10 cellular contexts compared by ENCODE assay signal in the genomic region with DNA sequence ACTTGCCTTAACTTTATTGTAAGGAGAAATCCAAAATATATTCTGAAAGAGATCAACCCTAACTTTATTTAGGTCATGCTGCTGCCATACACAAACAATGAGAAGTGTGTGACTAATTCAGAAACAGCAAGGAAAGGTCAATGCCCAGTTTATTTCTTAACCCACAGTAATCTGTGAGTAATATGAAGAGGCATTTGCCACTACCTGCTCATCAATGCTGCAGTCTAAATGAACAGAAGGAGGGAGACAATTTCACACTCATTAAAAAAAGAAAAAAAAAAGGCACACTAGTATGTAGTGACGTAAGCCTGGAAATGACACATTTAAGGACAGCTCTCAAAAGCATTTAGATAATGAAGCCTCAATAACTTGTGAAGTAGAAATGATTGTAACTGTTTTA.
DNase-seq lines count a peak whose midpoint lies in the region; ATAC-seq, FAIRE-seq and TF ChIP-seq lines count a peak whose summit lies in the region.
"Had no signal": no experiment of that assay in that cellular context is flagged by ENCODE, and none has a peak within 500 bp of the region (broad histone marks: within the 10 kb centered on the region; RNA-seq: fewer than 3 reads in every experiment).

No MANE protein-coding gene starts in this region.

- peaks cover 12% of the 10 kb centered on the region; the same call in 1 of the 2 replicates for H3K79me2 ChIP-seq in H9 (ENCODE audit: insufficient read depth, low read length)

- POLR2A ChIA-PET in naive thymus-derived CD8-positive, alpha-beta T cell (lab: Charles Lee), result no interaction called here

- no peak overlapping the region for H2BK12ac ChIP-seq in H9 (ENCODE audit: insufficient read length, low read depth, low read length)

- no peaks in the 10 kb centered on the region for H4K20me1 ChIP-seq in H9 (ENCODE audit: control insufficient read depth, insufficient read depth, insufficient read length)

- H3K9me3 Mint-ChIP-seq in central memory CD8-positive, alpha-beta T cell, result no peaks in the 10 kb centered on the region
- H3K9me3 Mint-ChIP-seq in H9, result peaks cover 10% of the 10 kb centered on the region in 2 experiments; a peak in 4 of 5 replicates
- H3K9me3 Mint-ChIP-seq in naive thymus-derived CD8-positive, alpha-beta T cell, result no peaks in the 10 kb centered on the region

- DNase-seq in GM18507 (ENCODE audit: extremely low spot score, insufficient read length, low read depth) (no peak), HS-27A (ENCODE audit: low read depth) (peak; percentile 72), H9 (no peak), NCI-H1092 (lab: John Stamatoyannopoulos, UW) (no peak)
- no peak for DNase-seq in central memory CD8-positive, alpha-beta T cell (ENCODE audit: low spot score in 2 of 2)
- no peak for DNase-seq in naive thymus-derived CD8-positive, alpha-beta T cell
- DNase-seq: NCI-H1417 treated with DMSO at 0.1 percent for 48 hours had no signal

- H2AFZ ChIP-seq in H9 (ENCODE audit: low read length), result no peak overlapping the region

- H2BK15ac ChIP-seq in H9 (ENCODE audit: low read depth, low read length), result no peak overlapping the region

- no peaks in the 10 kb centered on the region for H3K27me3 ChIP-seq in skeletal muscle satellite cell (ENCODE audit: control insufficient read depth, insufficient read depth, low read length)
- H3K27me3 ChIP-seq in H9 (ENCODE audit: insufficient read depth, low read length), result no peaks in the 10 kb centered on the region
- H3K27me3 ChIP-seq: right atrium auricular region had no signal

- H3K9ac ChIP-seq in skeletal muscle satellite cell (ENCODE audit: low read depth, low read length) (no peak overlapping the region), H9 (ENCODE audit: extremely low read depth, insufficient read length, low read length) (no peak overlapping the region)

- H3K79me1 ChIP-seq in H9 (ENCODE audit: insufficient read depth, low read depth, low read length, poor library complexity, severe bottlenecking), result no peaks in the 10 kb centered on the region

- WGBS in H9 (ENCODE audit: extremely low coverage, insufficient read length, low lambda C conversion rate), result no CpG with 5 or more reads among the region's 1 CpG

- H3K4me1 ChIP-seq in skeletal muscle satellite cell (ENCODE audit: control insufficient read depth, insufficient read depth, low read length), result peaks cover 49% of the 10 kb centered on the region
- peaks cover 12% of the 10 kb centered on the region for H3K4me1 ChIP-seq in H9 (ENCODE audit: insufficient read depth, low read length)

- ATAC-seq in central memory CD8-positive, alpha-beta T cell (replicated peaks; ENCODE audit: extremely low read depth, poor library complexity, severe bottlenecking), result peak; percentile 25
- ATAC-seq in naive thymus-derived CD8-positive, alpha-beta T cell, result no peak
- ATAC-seq: WTC11 had no signal

- no peak overlapping the region for H3K4ac ChIP-seq in H9 (ENCODE audit: low read depth, low read length)

- H3K36me3 ChIP-seq in skeletal muscle satellite cell (ENCODE audit: insufficient read depth, low read length), result no peaks in the 10 kb centered on the region
- H3K36me3 ChIP-seq: right atrium auricular region had no signal

- H2AK5ac ChIP-seq in H9 (ENCODE audit: insufficient read length, low read length), result no peak overlapping the region

- peaks cover 13% of the 10 kb centered on the region for H3K36me3 Mint-ChIP-seq in central memory CD8-positive, alpha-beta T cell (ENCODE audit: insufficient read depth)
- H3K36me3 Mint-ChIP-seq in H9 (ENCODE audit: insufficient read depth in 1 of 3, low read depth in 3 of 3), result peaks cover 33 to 41% (median 38%) of the 10 kb centered on the region in 3 experiments
- peaks cover 0 to 17% (median 10%) of the 10 kb centered on the region in 3 donors for H3K36me3 Mint-ChIP-seq in naive thymus-derived CD8-positive, alpha-beta T cell

- H3K23ac ChIP-seq in H9 (ENCODE audit: insufficient read length, low read depth, low read length), result no peak overlapping the region

- no peak overlapping the region for H4K8ac ChIP-seq in H9 (replicated peaks; ENCODE audit: insufficient read length, low read depth, low read length)

- no peak overlapping the region for H3K18ac ChIP-seq in H9 (ENCODE audit: insufficient read length, low read depth, low read length)

- peak overlapping the region; percentile 97 for H3K27ac Mint-ChIP-seq in central memory CD8-positive, alpha-beta T cell (ENCODE audit: low read depth)
- H3K27ac Mint-ChIP-seq in H9, result no peak overlapping the region
- peak overlapping the region in 3 of 10 donors; percentile 9 to 33 (median 11) for H3K27ac Mint-ChIP-seq in naive thymus-derived CD8-positive, alpha-beta T cell

- H3K4me2 ChIP-seq in skeletal muscle satellite cell (ENCODE audit: low read length) (peak overlapping the region; percentile 63), H9 (ENCODE audit: insufficient read depth, insufficient read length, low read length) (no peak overlapping the region)

- peak; percentile 45 for FAIRE-seq in GM18507 (lab: Jason Lieb, UNC)

- TF ChIP-seq CTCF in H9 (conservative IDR thresholded peaks at IDR 0.05), result no peak

- H3K4me1 Mint-ChIP-seq in central memory CD8-positive, alpha-beta T cell, result peaks cover 70% of the 10 kb centered on the region
- peaks cover 46 to 48% of the 10 kb centered on the region in 2 experiments for H3K4me1 Mint-ChIP-seq in H9
- peaks cover 40 to 84% (median 73%) of the 10 kb centered on the region in 4 donors for H3K4me1 Mint-ChIP-seq in naive thymus-derived CD8-positive, alpha-beta T cell

- no peak overlapping the region for H3K14ac ChIP-seq in H9 (ENCODE audit: insufficient read depth, low read length)

- peak overlapping the region; percentile 19 for H3K4me3 ChIP-seq in skeletal muscle satellite cell (ENCODE audit: low read length)
- H3K4me3 ChIP-seq: right atrium auricular region had no signal

- H3K4me3 Mint-ChIP-seq in central memory CD8-positive, alpha-beta T cell, result no peak overlapping the region
- H3K4me3 Mint-ChIP-seq in H9, result no peak overlapping the region
- H3K4me3 Mint-ChIP-seq in naive thymus-derived CD8-positive, alpha-beta T cell, result no peak overlapping the region
- H3K4me3 Mint-ChIP-seq: WTC11 had no signal

- no peak overlapping the region for H3K27ac ChIP-seq in H9 (ENCODE audit: insufficient read length, low read depth, low read length)
- H3K27ac ChIP-seq: right atrium auricular region had no signal

- no peaks in the 10 kb centered on the region for H3K23me2 ChIP-seq in H9 (ENCODE audit: insufficient read length, low read depth, low read length, poor library complexity, severe bottlenecking)

- no peak overlapping the region for H3K56ac ChIP-seq in H9 (ENCODE audit: insufficient read length, low read depth, low read length)

- no peaks in the 10 kb centered on the region for H3K27me3 Mint-ChIP-seq in central memory CD8-positive, alpha-beta T cell
- H3K27me3 Mint-ChIP-seq in H9 (ENCODE audit: low read depth), result no peaks in the 10 kb centered on the region
- H3K27me3 Mint-ChIP-seq in naive thymus-derived CD8-positive, alpha-beta T cell, result no peaks in the 10 kb centered on the region

- H2BK120ac ChIP-seq in H9 (ENCODE audit: low read depth, low read length, poor library complexity, severe bottlenecking), result no peak overlapping the region

- H3K9me3 ChIP-seq in skeletal muscle satellite cell (replicated peaks; ENCODE audit: low read length) (no peaks in the 10 kb centered on the region), H9 (ENCODE audit: control insufficient read depth, low read depth, low read length) (no peaks in the 10 kb centered on the region)
- H3K9me3 ChIP-seq: right atrium auricular region had no signal

- H2BK5ac ChIP-seq in H9 (ENCODE audit: insufficient read length, low read length), result no peak overlapping the region

- H2BK20ac ChIP-seq in H9 (ENCODE audit: low read depth, low read length, poor library complexity, severe bottlenecking), result no peak overlapping the region

- no peak overlapping the region for H4K91ac ChIP-seq in H9 (ENCODE audit: insufficient read length, low read depth, low read length)

- H3T11ph ChIP-seq in H9 (ENCODE audit: low read length), result no peak overlapping the region

- H4K5ac ChIP-seq in H9 (ENCODE audit: insufficient read length, low read depth, low read length), result no peak overlapping the region
